Comparison of ENCODE assay signal across 1 cellular context in the genomic region with DNA sequence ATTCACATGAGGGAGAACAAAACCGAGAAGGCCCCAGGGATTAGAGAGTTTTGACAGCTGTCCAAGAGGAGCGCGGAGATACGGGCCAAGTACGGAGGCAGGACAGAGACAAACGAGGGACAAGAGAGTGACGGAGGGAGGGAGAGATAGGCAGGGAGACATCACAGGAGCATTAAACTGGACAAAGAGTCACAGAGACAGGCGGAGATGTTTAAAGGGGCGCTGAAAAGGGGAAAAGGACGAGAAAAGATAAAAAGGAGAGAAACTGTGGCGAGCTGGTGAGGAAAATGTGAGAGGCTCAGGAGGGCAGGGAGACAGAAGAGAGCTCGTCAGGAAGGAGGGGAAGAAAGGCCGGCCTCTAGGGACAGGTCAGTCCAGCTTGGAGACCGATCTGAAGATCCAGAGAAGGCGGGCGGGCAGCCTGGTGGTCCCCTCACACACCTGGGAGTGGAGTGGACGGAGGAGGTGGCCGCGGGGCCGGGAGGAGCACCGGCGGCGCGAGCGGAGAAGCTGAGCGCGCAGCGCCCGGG.
A peak's percentile ranks its signal among the peaks of the same experiment; 100 is the strongest.
TF ChIP-seq lines count a peak whose summit lies in the region.

No MANE protein-coding gene starts in this region.

TF ChIP-seq in H1, 55 proteins besides CTCF, POLR2A, EP300 and RAD21:
- no peak for TF ChIP-seq KDM5A (IDR thresholded peaks at IDR 0.05; ENCODE audit: low read length)
- peak; percentile 19 for TF ChIP-seq ASH2L (IDR thresholded peaks at IDR 0.05; ENCODE audit: low read length)
- TF ChIP-seq, protein P1, sequence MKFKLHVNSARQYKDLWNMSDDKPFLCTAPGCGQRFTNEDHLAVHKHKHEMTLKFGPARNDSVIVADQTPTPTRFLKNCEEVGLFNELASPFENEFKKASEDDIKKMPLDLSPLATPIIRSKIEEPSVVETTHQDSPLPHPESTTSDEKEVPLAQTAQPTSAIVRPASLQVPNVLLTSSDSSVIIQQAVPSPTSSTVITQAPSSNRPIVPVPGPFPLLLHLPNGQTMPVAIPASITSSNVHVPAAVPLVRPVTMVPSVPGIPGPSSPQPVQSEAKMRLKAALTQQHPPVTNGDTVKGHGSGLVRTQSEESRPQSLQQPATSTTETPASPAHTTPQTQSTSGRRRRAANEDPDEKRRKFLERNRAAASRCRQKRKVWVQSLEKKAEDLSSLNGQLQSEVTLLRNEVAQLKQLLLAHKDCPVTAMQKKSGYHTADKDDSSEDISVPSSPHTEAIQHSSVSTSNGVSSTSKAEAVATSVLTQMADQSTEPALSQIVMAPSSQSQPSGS (IDR thresholded peaks at IDR 0.05; ENCODE audit: low read length), result no peak
- TF ChIP-seq PHF8 (conservative IDR thresholded peaks at IDR 0.05; ENCODE audit: low read depth, low read length), result peak; percentile 2; the same call in 1 of the 2 replicates
- TF ChIP-seq RXRA (IDR thresholded peaks at IDR 0.05; ENCODE audit: insufficient read depth, low read depth, low read length), result no peak
- no peak for TF ChIP-seq SP4 (IDR thresholded peaks at IDR 0.05; ENCODE audit: low read length)
- TF ChIP-seq, protein P2, sequence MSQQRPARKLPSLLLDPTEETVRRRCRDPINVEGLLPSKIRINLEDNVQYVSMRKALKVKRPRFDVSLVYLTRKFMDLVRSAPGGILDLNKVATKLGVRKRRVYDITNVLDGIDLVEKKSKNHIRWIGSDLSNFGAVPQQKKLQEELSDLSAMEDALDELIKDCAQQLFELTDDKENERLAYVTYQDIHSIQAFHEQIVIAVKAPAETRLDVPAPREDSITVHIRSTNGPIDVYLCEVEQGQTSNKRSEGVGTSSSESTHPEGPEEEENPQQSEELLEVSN (IDR thresholded peaks at IDR 0.05), result no peak
- TF ChIP-seq CTBP2 (IDR thresholded peaks at IDR 0.05; ENCODE audit: borderline replicate concordance, insufficient read depth, insufficient read length, low read length), result no peak
- TF ChIP-seq MAFK (IDR thresholded peaks at IDR 0.05; ENCODE audit: low read depth, low read length), result no peak
- no peak for TF ChIP-seq BCL11A (IDR thresholded peaks at IDR 0.05; ENCODE audit: low read depth in 2 of 2, low read length in 2 of 2)
- TF ChIP-seq KDM4A (IDR thresholded peaks at IDR 0.05; ENCODE audit: low read depth, low read length, severe bottlenecking), result peak; percentile 95
- no peak for TF ChIP-seq JUN (IDR thresholded peaks at IDR 0.05; ENCODE audit: low read depth, low read length)
- no peak for TF ChIP-seq SP2 (IDR thresholded peaks at IDR 0.05; ENCODE audit: low read length)
- TF ChIP-seq CHD2 (IDR thresholded peaks at IDR 0.05; ENCODE audit: low read length), result no peak
- no peak for TF ChIP-seq CHD1 (IDR thresholded peaks at IDR 0.05; ENCODE audit: low read depth, low read length)
- no peak for TF ChIP-seq EZH2 (IDR thresholded peaks at IDR 0.05; ENCODE audit: low read depth, low read length, severe bottlenecking)
- no peak for TF ChIP-seq GABPA (IDR thresholded peaks at IDR 0.05; ENCODE audit: borderline replicate concordance, insufficient read depth, low read length)
- TF ChIP-seq, protein P3, sequence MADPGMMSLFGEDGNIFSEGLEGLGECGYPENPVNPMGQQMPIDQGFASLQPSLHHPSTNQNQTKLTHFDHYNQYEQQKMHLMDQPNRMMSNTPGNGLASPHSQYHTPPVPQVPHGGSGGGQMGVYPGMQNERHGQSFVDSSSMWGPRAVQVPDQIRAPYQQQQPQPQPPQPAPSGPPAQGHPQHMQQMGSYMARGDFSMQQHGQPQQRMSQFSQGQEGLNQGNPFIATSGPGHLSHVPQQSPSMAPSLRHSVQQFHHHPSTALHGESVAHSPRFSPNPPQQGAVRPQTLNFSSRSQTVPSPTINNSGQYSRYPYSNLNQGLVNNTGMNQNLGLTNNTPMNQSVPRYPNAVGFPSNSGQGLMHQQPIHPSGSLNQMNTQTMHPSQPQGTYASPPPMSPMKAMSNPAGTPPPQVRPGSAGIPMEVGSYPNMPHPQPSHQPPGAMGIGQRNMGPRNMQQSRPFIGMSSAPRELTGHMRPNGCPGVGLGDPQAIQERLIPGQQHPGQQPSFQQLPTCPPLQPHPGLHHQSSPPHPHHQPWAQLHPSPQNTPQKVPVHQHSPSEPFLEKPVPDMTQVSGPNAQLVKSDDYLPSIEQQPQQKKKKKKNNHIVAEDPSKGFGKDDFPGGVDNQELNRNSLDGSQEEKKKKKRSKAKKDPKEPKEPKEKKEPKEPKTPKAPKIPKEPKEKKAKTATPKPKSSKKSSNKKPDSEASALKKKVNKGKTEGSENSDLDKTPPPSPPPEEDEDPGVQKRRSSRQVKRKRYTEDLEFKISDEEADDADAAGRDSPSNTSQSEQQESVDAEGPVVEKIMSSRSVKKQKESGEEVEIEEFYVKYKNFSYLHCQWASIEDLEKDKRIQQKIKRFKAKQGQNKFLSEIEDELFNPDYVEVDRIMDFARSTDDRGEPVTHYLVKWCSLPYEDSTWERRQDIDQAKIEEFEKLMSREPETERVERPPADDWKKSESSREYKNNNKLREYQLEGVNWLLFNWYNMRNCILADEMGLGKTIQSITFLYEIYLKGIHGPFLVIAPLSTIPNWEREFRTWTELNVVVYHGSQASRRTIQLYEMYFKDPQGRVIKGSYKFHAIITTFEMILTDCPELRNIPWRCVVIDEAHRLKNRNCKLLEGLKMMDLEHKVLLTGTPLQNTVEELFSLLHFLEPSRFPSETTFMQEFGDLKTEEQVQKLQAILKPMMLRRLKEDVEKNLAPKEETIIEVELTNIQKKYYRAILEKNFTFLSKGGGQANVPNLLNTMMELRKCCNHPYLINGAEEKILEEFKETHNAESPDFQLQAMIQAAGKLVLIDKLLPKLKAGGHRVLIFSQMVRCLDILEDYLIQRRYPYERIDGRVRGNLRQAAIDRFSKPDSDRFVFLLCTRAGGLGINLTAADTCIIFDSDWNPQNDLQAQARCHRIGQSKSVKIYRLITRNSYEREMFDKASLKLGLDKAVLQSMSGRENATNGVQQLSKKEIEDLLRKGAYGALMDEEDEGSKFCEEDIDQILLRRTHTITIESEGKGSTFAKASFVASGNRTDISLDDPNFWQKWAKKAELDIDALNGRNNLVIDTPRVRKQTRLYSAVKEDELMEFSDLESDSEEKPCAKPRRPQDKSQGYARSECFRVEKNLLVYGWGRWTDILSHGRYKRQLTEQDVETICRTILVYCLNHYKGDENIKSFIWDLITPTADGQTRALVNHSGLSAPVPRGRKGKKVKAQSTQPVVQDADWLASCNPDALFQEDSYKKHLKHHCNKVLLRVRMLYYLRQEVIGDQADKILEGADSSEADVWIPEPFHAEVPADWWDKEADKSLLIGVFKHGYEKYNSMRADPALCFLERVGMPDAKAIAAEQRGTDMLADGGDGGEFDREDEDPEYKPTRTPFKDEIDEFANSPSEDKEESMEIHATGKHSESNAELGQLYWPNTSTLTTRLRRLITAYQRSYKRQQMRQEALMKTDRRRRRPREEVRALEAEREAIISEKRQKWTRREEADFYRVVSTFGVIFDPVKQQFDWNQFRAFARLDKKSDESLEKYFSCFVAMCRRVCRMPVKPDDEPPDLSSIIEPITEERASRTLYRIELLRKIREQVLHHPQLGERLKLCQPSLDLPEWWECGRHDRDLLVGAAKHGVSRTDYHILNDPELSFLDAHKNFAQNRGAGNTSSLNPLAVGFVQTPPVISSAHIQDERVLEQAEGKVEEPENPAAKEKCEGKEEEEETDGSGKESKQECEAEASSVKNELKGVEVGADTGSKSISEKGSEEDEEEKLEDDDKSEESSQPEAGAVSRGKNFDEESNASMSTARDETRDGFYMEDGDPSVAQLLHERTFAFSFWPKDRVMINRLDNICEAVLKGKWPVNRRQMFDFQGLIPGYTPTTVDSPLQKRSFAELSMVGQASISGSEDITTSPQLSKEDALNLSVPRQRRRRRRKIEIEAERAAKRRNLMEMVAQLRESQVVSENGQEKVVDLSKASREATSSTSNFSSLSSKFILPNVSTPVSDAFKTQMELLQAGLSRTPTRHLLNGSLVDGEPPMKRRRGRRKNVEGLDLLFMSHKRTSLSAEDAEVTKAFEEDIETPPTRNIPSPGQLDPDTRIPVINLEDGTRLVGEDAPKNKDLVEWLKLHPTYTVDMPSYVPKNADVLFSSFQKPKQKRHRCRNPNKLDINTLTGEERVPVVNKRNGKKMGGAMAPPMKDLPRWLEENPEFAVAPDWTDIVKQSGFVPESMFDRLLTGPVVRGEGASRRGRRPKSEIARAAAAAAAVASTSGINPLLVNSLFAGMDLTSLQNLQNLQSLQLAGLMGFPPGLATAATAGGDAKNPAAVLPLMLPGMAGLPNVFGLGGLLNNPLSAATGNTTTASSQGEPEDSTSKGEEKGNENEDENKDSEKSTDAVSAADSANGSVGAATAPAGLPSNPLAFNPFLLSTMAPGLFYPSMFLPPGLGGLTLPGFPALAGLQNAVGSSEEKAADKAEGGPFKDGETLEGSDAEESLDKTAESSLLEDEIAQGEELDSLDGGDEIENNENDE (IDR thresholded peaks at IDR 0.05; ENCODE audit: insufficient replicate concordance, low read length), result no peak
- TF ChIP-seq HDAC2 (IDR thresholded peaks at IDR 0.05; ENCODE audit: borderline replicate concordance in 1 of 2, low read depth in 2 of 2, low read length in 2 of 2), result 0 out of 4 replicates have a peak, but pooled peaks have one; percentile 9 to 10
- TF ChIP-seq TAF1 (IDR thresholded peaks at IDR 0.05; ENCODE audit: low read depth, low read length), result no peak
- no peak for TF ChIP-seq FOSL1 (IDR thresholded peaks at IDR 0.05; ENCODE audit: insufficient read depth, low read depth, low read length)
- TF ChIP-seq NANOG (IDR thresholded peaks at IDR 0.05; ENCODE audit: insufficient read depth, low read depth, low read length, poor library complexity, severe bottlenecking), result no peak
- no peak for TF ChIP-seq BRCA1 (IDR thresholded peaks at IDR 0.05; ENCODE audit: low read depth, low read length)
TF ChIP-seq in H1: peak in this region for 4.
